ENCODE assay signal across 8 cellular contexts in the genomic region with DNA sequence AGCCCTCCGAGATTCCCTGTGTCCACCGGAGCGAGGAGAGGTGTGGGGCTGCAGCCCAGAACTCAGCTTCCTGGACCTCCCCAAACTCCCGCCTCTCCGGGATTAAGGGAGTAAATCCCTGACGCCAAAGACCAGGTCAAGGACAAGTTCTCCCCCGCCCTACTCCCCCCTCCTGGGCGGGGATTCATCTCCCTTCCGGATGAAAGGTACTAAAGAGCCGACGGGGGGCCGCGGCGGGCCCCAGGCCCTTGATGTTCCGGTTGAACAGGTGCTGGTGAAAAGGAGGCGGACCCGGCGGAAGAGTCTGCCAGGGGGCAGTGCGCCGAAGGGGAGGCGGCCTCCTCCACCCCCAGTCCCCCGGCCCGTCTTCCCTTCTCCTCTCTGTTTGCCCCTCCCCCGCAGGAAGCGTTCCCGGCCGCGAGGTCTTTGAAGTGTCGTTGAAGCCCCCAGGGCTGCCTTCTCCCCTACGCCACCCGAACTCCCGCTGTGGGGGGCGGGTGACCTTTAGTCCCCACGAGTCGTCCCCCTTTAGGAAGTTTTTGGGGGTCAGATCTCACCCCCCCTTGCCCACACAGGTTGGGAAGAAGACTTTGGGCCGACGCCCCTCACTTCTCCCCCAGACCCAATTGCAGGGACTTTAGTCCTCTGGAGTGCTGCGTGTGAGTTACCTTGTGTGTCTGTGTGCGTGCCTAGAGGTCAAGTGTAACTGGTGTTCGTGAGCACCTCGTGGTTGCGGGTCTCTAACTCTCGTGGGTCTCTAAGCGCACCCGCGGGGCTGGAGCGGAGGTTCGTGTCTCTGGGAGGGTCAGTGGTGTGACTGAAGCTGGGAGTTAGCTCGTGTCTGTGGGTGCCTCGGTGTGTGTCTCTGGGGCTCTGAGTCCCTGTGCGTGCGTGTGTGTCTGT. TPM values are rescaled to one million over a fixed set of nuclear protein-coding genes. Genes with fewer than 3 reads are reported as not detected.
DNase-seq lines count a peak whose midpoint lies in the region; ATAC-seq, FAIRE-seq and TF ChIP-seq lines count a peak whose summit lies in the region.

No MANE protein-coding gene starts in this region.

- H3K27me3 ChIP-seq in CD8-positive, alpha-beta T cell (ENCODE audit: insufficient read depth, low read length): no peaks in the 10 kb centered on the region
- H3K27me3 ChIP-seq in endothelial cell of umbilical vein (ENCODE audit: control insufficient read depth in 2 of 2, insufficient read depth in 2 of 2, low read length in 2 of 2): no peaks in the 10 kb centered on the region

- peaks cover 40% of the 10 kb centered on the region for H3K4me1 ChIP-seq in CD8-positive, alpha-beta T cell (ENCODE audit: insufficient read depth, low read length)
- peaks cover 44% of the 10 kb centered on the region for H3K4me1 ChIP-seq in endothelial cell of umbilical vein (ENCODE audit: control insufficient read depth, extremely low read depth, insufficient read depth, low read length)

- TF ChIP-seq POLR2A in endothelial cell of umbilical vein (IDR thresholded peaks at IDR 0.05; ENCODE audit: low read depth, low read length): no peak

- no TSS peak for BruUV-seq in endothelial cell of umbilical vein (replicated peaks; lab: Mats Ljungman, UMichigan)

- peaks cover 11% of the 10 kb centered on the region for H3K36me3 ChIP-seq in CD8-positive, alpha-beta T cell (ENCODE audit: insufficient read depth, low read length)
- H3K36me3 ChIP-seq in endothelial cell of umbilical vein (ENCODE audit: control insufficient read depth in 2 of 2, extremely low read depth in 1 of 2, insufficient read depth in 2 of 2, low read length in 2 of 2): peaks cover 0 to 5% of the 10 kb centered on the region in 2 experiments

- H3K4me3 ChIP-seq in CD8-positive, alpha-beta T cell (ENCODE audit: low read depth, low read length): peak overlapping the region; percentile 96
- peak overlapping the region; percentile 51 to 64 (median 59) for H3K4me3 ChIP-seq in endothelial cell of umbilical vein (replicated peaks in 1 of 3; ENCODE audit: insufficient read depth in 1 of 3, low read depth in 1 of 3, low read length in 3 of 3)

- H3K9me3 ChIP-seq in CD8-positive, alpha-beta T cell (ENCODE audit: low read length): no peaks in the 10 kb centered on the region
- no peaks in the 10 kb centered on the region for H3K9me3 ChIP-seq in endothelial cell of umbilical vein (replicated peaks; ENCODE audit: control insufficient read depth, insufficient read depth, low read length)

- peak; percentile 6 for ATAC-seq in CD8-positive, alpha-beta T cell
- ATAC-seq in HG02885 (IDR thresholded peaks at IDR 0.05; ENCODE audit: poor library complexity, unreplicated experiment) (peak; percentile 26), GM21381 (IDR thresholded peaks at IDR 0.05; ENCODE audit: unreplicated experiment) (no peak)
- ATAC-seq in activated CD8-positive, alpha-beta memory T cell treated with anti-CD3 and anti-CD28 coated beads, Interleukin-2, amount 10 ng/mL, durations not matched to agents 7 days and 5 days: peak; percentile 26

- peaks cover 55% of the 10 kb centered on the region for H3K4me1 Mint-ChIP-seq in CD8-positive, alpha-beta T cell (ENCODE audit: low read depth)
- peaks cover 43% of the 10 kb centered on the region for H3K4me1 Mint-ChIP-seq in activated CD8-positive, alpha-beta memory T cell treated with anti-CD3 and anti-CD28 coated beads, Interleukin-2, amount 10 ng/mL, durations not matched to agents 7 days and 5 days

- no peaks in the 10 kb centered on the region for H4K20me1 ChIP-seq in endothelial cell of umbilical vein (replicated peaks; ENCODE audit: control insufficient read depth, extremely low read depth, insufficient read depth, low read length)

- H3K36me3 Mint-ChIP-seq in CD8-positive, alpha-beta T cell: peaks cover 38% of the 10 kb centered on the region
- H3K36me3 Mint-ChIP-seq in activated CD8-positive, alpha-beta memory T cell treated with anti-CD3 and anti-CD28 coated beads, Interleukin-2, amount 10 ng/mL, durations not matched to agents 7 days and 5 days: peaks cover 21% of the 10 kb centered on the region

- H3K27ac ChIP-seq in CD8-positive, alpha-beta T cell (ENCODE audit: low read depth, low read length): peak overlapping the region; percentile 70
- H3K27ac ChIP-seq in endothelial cell of umbilical vein (ENCODE audit: insufficient read depth, low read depth, low read length): peak overlapping the region; percentile 38

- peak overlapping the region; percentile 6 for H2AFZ ChIP-seq in endothelial cell of umbilical vein (ENCODE audit: low read depth, low read length)

- peak; percentile 34 to 83 (median 71) for DNase-seq in CD8-positive, alpha-beta T cell
- DNase-seq in NCI-H748 treated with DMSO at 0.1 percent for 48 hours (lab: John Stamatoyannopoulos, UW) (peak; percentile 90), endothelial cell of umbilical vein (ENCODE audit: low read depth, low spot score) (peak; percentile 21), mucosa of gallbladder (ENCODE audit: low spot score) (peak; percentile 73)
- DNase-seq in activated CD8-positive, alpha-beta memory T cell treated with anti-CD3 and anti-CD28 coated beads, Interleukin-2, amount 10 ng/mL, durations not matched to agents 7 days and 5 days: peak; percentile 88
- DNase-seq in stimulated activated CD8-positive, alpha-beta memory T cell treated with anti-CD3 and anti-CD28 coated beads, Interleukin-7, amount 100 ng/mL, for 4 hours (ENCODE audit: low read depth in 2 of 2): peak; percentile 83 to 87

- intact Hi-C loops in CD8-positive, alpha-beta T cell (cut with DNase I, micrococcal nuclease): loop anchor here (1.0 to 5.0 kb wide), 4 partner anchors 26 to 448 kb away; a partner anchor contains a TSS
- intact Hi-C loops in endothelial cell of umbilical vein (cut with micrococcal nuclease): loop anchor here (2.0 to 5.0 kb wide), 2 partner anchors 45 to 163 kb away; a partner anchor contains a TSS

- no peak for FAIRE-seq in endothelial cell of umbilical vein (lab: Jason Lieb, UNC)

- H3K27me3 Mint-ChIP-seq in CD8-positive, alpha-beta T cell (ENCODE audit: low read depth): no peaks in the 10 kb centered on the region
- no peaks in the 10 kb centered on the region for H3K27me3 Mint-ChIP-seq in activated CD8-positive, alpha-beta memory T cell treated with anti-CD3 and anti-CD28 coated beads, Interleukin-2, amount 10 ng/mL, durations not matched to agents 7 days and 5 days

- H3K4me3 Mint-ChIP-seq in CD8-positive, alpha-beta T cell: peak overlapping the region; percentile 99
- H3K4me3 Mint-ChIP-seq in activated CD8-positive, alpha-beta memory T cell treated with anti-CD3 and anti-CD28 coated beads, Interleukin-2, amount 10 ng/mL, durations not matched to agents 7 days and 5 days: peak overlapping the region; percentile 90

- no peaks in the 10 kb centered on the region for H3K9me1 ChIP-seq in endothelial cell of umbilical vein (replicated peaks; ENCODE audit: control insufficient read depth, extremely low read depth, insufficient read depth, low read length)

- peak overlapping the region; percentile 81 for H3K9ac ChIP-seq in endothelial cell of umbilical vein (replicated peaks; ENCODE audit: extremely low read depth, insufficient read depth, low read length)

- CTCF ChIA-PET in CD8-positive, alpha-beta T cell (lab: Charles Lee): interaction anchor here (0.5 to 2.8 kb wide), 7 partner anchors 14 to 146 kb away, joined by 3 to 13 read pairs (median 4); a partner anchor contains a TSS
- CTCF ChIA-PET in activated CD8-positive, alpha-beta memory T cell treated with anti-CD3 and anti-CD28 coated beads, Interleukin-2, amount 10 ng/mL, durations not matched to agents 7 days and 5 days (lab: Charles Lee): interaction anchor here (0.8 to 3.8 kb wide), 6 partner anchors 24 to 41 kb away, joined by 3 to 33 read pairs (median 12); a partner anchor contains a TSS
- CTCF ChIA-PET in endothelial cell of umbilical vein (lab: Charles Lee): interaction anchor here (0.9 to 3.8 kb wide), 10 partner anchors 7 to 165 kb away, joined by 3 to 39 read pairs (median 7); no protein-coding TSS in a partner anchor

- no peaks in the 10 kb centered on the region for H3K9me3 Mint-ChIP-seq in CD8-positive, alpha-beta T cell
- H3K9me3 Mint-ChIP-seq in activated CD8-positive, alpha-beta memory T cell treated with anti-CD3 and anti-CD28 coated beads, Interleukin-2, amount 10 ng/mL, durations not matched to agents 7 days and 5 days (ENCODE audit: low read depth): no peaks in the 10 kb centered on the region

- POLR2A ChIA-PET in CD8-positive, alpha-beta T cell (lab: Charles Lee): interaction anchor here (0.8 to 5.0 kb wide), 13 partner anchors 8 to 450 kb away, joined by 3 to 89 read pairs (median 10); a partner anchor contains a TSS
- POLR2A ChIA-PET in endothelial cell of umbilical vein (lab: Charles Lee): interaction anchor here (0.6 to 1.5 kb wide), 2 partner anchors 15 to 16 kb away, joined by 3 to 5 read pairs; no protein-coding TSS in a partner anchor

- no peak for TF ChIP-seq CTCF in CD8-positive, alpha-beta T cell (IDR thresholded peaks at IDR 0.05)
- TF ChIP-seq CTCF in endothelial cell of umbilical vein (IDR thresholded peaks at IDR 0.05; ENCODE audit: extremely low read depth in 1 of 2, insufficient read depth in 1 of 2, low read depth in 1 of 2, low read length in 2 of 2): no peak

- H3K79me2 ChIP-seq in endothelial cell of umbilical vein (ENCODE audit: control insufficient read depth, insufficient read depth, low read length): peaks cover 16% of the 10 kb centered on the region

- peak overlapping the region; percentile 97 for H3K27ac Mint-ChIP-seq in CD8-positive, alpha-beta T cell
- peak overlapping the region; percentile 99 for H3K27ac Mint-ChIP-seq in activated CD8-positive, alpha-beta memory T cell treated with anti-CD3 and anti-CD28 coated beads, Interleukin-2, amount 10 ng/mL, durations not matched to agents 7 days and 5 days

- dilution Hi-C loops in endothelial cell of umbilical vein (cut with MboI; ENCODE audit: extremely low pct_ligation_motif_present, low sequenced_read_pairs): no loop called here

- H3K4me2 ChIP-seq in endothelial cell of umbilical vein (ENCODE audit: insufficient read depth, low read length): peak overlapping the region; percentile 75

RNA-seq across cellular contexts. Expression of a gene that starts 1.1 kb away (rescaled TPM):
- 100 to 1,000 TPM; 313 to 316 TPM for total RNA-seq in CD8-positive, alpha-beta T cell
- 100 to 1,000 TPM; 223 to 247 TPM for total RNA-seq in activated CD8-positive, alpha-beta memory T cell treated with anti-CD3 and anti-CD28 coated beads, Interleukin-2, amount 10 ng/mL, durations not matched to agents 7 days and 5 days
- total RNA-seq in endothelial cell of umbilical vein: 85.4 and 86.6 TPM in 2 replicates
- 32.1 and 35.7 TPM in 2 replicates for polyA plus RNA-seq in endothelial cell of umbilical vein
- polyA plus RNA-seq in endothelial cell of umbilical vein (2011; cell fraction: cytosol; rRNA removed): 21.1 and 29.6 TPM in 2 replicates
- 144 and 172 TPM in 2 replicates for polyA plus RNA-seq in endothelial cell of umbilical vein (2011; cell fraction: nucleus; rRNA removed)
- polyA plus RNA-seq in endothelial cell of umbilical vein (2012): 37.7 and 42.7 TPM in 2 replicates
- polyA minus RNA-seq in endothelial cell of umbilical vein: 68.1 and 78.3 TPM in 2 replicates
- polyA minus RNA-seq in endothelial cell of umbilical vein (2011; cell fraction: cytosol; rRNA and poly(A)+ RNA removed): 34.7 TPM
- polyA minus RNA-seq in endothelial cell of umbilical vein (2011; cell fraction: nucleus; rRNA and poly(A)+ RNA removed): 72.9 and 91.4 TPM in 2 replicates
- 175 TPM for total RNA-seq in mucosa of gallbladder

RNA-seq across cellular contexts. Expression of a gene that starts 26.1 kb away (rescaled TPM):
- total RNA-seq in CD8-positive, alpha-beta T cell: 1 to 10 TPM; 3.5 to 5.7 TPM
- 10 to 100 TPM; 51.3 to 54.3 TPM for total RNA-seq in activated CD8-positive, alpha-beta memory T cell treated with anti-CD3 and anti-CD28 coated beads, Interleukin-2, amount 10 ng/mL, durations not matched to agents 7 days and 5 days
- total RNA-seq in endothelial cell of umbilical vein: 22.6 and 23.7 TPM in 2 replicates
- polyA plus RNA-seq in endothelial cell of umbilical vein: 8.7 and 11.1 TPM in 2 replicates
- 8.8 and 10.9 TPM in 2 replicates for polyA plus RNA-seq in endothelial cell of umbilical vein (2011; cell fraction: cytosol; rRNA removed)
- 3.4 and 4.0 TPM in 2 replicates for polyA plus RNA-seq in endothelial cell of umbilical vein (2011; cell fraction: nucleus; rRNA removed)
- 16.3 and 17.9 TPM in 2 replicates for polyA plus RNA-seq in endothelial cell of umbilical vein (2012)
- polyA minus RNA-seq in endothelial cell of umbilical vein: 2.0 and 2.6 TPM in 2 replicates
- polyA minus RNA-seq in endothelial cell of umbilical vein (2011; cell fraction: cytosol; rRNA and poly(A)+ RNA removed): 18.3 TPM
- 1.1 and 2.0 TPM in 2 replicates for polyA minus RNA-seq in endothelial cell of umbilical vein (2011; cell fraction: nucleus; rRNA and poly(A)+ RNA removed)
- total RNA-seq in mucosa of gallbladder: 51.5 TPM

RNA-seq across cellular contexts. Expression of a gene that starts 29.2 kb away (rescaled TPM):
- total RNA-seq in CD8-positive, alpha-beta T cell: under 1 TPM; 0.89 to 0.98 TPM
- total RNA-seq in activated CD8-positive, alpha-beta memory T cell treated with anti-CD3 and anti-CD28 coated beads, Interleukin-2, amount 10 ng/mL, durations not matched to agents 7 days and 5 days: 10 to 100 TPM; 10.4 to 20.1 TPM
- total RNA-seq in endothelial cell of umbilical vein: 2.6 and 2.9 TPM in 2 replicates
- polyA plus RNA-seq in endothelial cell of umbilical vein: 0.43 and 0.54 TPM in 2 replicates
- 0.67 and 0.82 TPM in 2 replicates for polyA plus RNA-seq in endothelial cell of umbilical vein (2011; cell fraction: cytosol; rRNA removed)
- polyA plus RNA-seq in endothelial cell of umbilical vein (2011; cell fraction: nucleus; rRNA removed): 0.36 and 0.38 TPM in 2 replicates
- polyA plus RNA-seq in endothelial cell of umbilical vein (2012): 4.5 and 5.2 TPM in 2 replicates
- 0.44 and 0.68 TPM in 2 replicates for polyA minus RNA-seq in endothelial cell of umbilical vein
- polyA minus RNA-seq in endothelial cell of umbilical vein (2011; cell fraction: cytosol; rRNA and poly(A)+ RNA removed): 5.8 TPM
- polyA minus RNA-seq in endothelial cell of umbilical vein (2011; cell fraction: nucleus; rRNA and poly(A)+ RNA removed): 0.10 and 0.34 TPM in 2 replicates
- total RNA-seq in mucosa of gallbladder: 2.8 TPM

RNA-seq across cellular contexts. Expression of a gene that starts 44.1 kb away (rescaled TPM):
- total RNA-seq in CD8-positive, alpha-beta T cell: not detected
- total RNA-seq in activated CD8-positive, alpha-beta memory T cell treated with anti-CD3 and anti-CD28 coated beads, Interleukin-2, amount 10 ng/mL, durations not matched to agents 7 days and 5 days: 1 to 10 TPM; 2.1 to 2.5 TPM
- 77.5 and 78.4 TPM in 2 replicates for total RNA-seq in endothelial cell of umbilical vein
- polyA plus RNA-seq in endothelial cell of umbilical vein: 39.8 and 45.3 TPM in 2 replicates
- polyA plus RNA-seq in endothelial cell of umbilical vein (2011; cell fraction: cytosol; rRNA removed): 28.6 and 32.6 TPM in 2 replicates
- 29.6 and 36.9 TPM in 2 replicates for polyA plus RNA-seq in endothelial cell of umbilical vein (2011; cell fraction: nucleus; rRNA removed)
- 55.8 and 74.4 TPM in 2 replicates for polyA plus RNA-seq in endothelial cell of umbilical vein (2012)
- polyA minus RNA-seq in endothelial cell of umbilical vein: 20.3 and 20.9 TPM in 2 replicates
- 16.7 TPM for polyA minus RNA-seq in endothelial cell of umbilical vein (2011; cell fraction: cytosol; rRNA and poly(A)+ RNA removed)
- 7.9 and 14.5 TPM in 2 replicates for polyA minus RNA-seq in endothelial cell of umbilical vein (2011; cell fraction: nucleus; rRNA and poly(A)+ RNA removed)
- total RNA-seq in mucosa of gallbladder: 52.3 TPM

RNA-seq across cellular contexts. Expression of a gene that starts 48.5 kb away (rescaled TPM):
- total RNA-seq in CD8-positive, alpha-beta T cell: 10 to 100 TPM; 53.6 to 64.2 TPM
- total RNA-seq in activated CD8-positive, alpha-beta memory T cell treated with anti-CD3 and anti-CD28 coated beads, Interleukin-2, amount 10 ng/mL, durations not matched to agents 7 days and 5 days: 100 to 1,000 TPM; 246 to 303 TPM
- total RNA-seq in endothelial cell of umbilical vein (213 and 227 TPM in 2 replicates), mucosa of gallbladder (119 TPM)
- 685 and 705 TPM in 2 replicates for polyA plus RNA-seq in endothelial cell of umbilical vein
- 539 and 649 TPM in 2 replicates for polyA plus RNA-seq in endothelial cell of umbilical vein (2011; cell fraction: cytosol; rRNA removed)
- 229 and 250 TPM in 2 replicates for polyA plus RNA-seq in endothelial cell of umbilical vein (2011; cell fraction: nucleus; rRNA removed)
- polyA plus RNA-seq in endothelial cell of umbilical vein (2012): 242 and 303 TPM in 2 replicates
- polyA minus RNA-seq in endothelial cell of umbilical vein: 271 and 276 TPM in 2 replicates
- 192 TPM for polyA minus RNA-seq in endothelial cell of umbilical vein (2011; cell fraction: cytosol; rRNA and poly(A)+ RNA removed)
- polyA minus RNA-seq in endothelial cell of umbilical vein (2011; cell fraction: nucleus; rRNA and poly(A)+ RNA removed): 33.6 and 42.4 TPM in 2 replicates

Comparison
In these comparisons a context has a peak if more than half of its experiments do, and no peak if none do; other contexts are left out.
1. DNase-seq: peak in every context shown above with its lines; median percentile 90 in NCI-H748 treated with DMSO at 0.1 percent for 48 hours; 88 in activated CD8-positive, alpha-beta memory T cell treated with anti-CD3 and anti-CD28 coated beads, Interleukin-2, amount 10 ng/mL, durations not matched to agents 7 days and 5 days; 85 in stimulated activated CD8-positive, alpha-beta memory T cell treated with anti-CD3 and anti-CD28 coated beads, Interleukin-7, amount 100 ng/mL, for 4 hours; 73 in mucosa of gallbladder; 71 in CD8-positive, alpha-beta T cell; 21 in endothelial cell of umbilical vein.